1 cellular context compared by ENCODE assay signal in the genomic region with DNA sequence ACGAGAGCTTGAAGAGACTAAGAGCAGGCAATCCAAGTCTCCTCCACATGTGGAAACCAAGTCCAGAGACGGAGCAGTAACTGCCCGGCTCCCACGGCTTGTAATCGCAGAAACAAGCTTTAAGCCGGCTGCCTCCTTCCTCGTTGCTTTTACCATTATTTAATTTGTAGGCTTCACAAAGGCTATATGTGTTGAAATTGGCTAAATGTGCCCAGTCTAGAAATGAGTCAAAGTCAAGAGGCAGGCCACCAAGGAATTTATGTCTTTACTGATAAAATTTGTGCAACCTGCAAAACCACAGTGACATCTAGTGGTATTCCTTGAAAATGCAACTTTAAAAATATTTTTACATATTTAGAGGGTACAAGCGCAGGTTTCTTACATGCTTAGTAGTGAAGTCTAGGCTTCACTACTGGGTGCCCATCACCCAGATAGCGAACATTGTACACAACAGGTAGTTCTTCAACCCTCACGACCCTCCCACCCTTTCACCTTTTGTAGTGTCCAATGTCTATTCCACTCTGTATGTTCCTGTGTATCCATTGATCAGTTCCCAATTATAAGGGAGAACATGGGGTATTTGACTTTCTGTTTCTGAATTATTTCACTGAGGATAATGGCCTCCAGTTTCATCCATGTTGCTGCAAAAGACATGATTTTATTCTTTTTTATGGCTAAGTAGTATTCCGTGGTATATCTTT.
TF ChIP-seq lines count a peak whose summit lies in the region.

No MANE protein-coding gene starts in this region.

TF ChIP-seq in GM23338, 12 proteins besides CTCF, POLR2A, EP300 and RAD21 (continued from another document):
- TF ChIP-seq, protein P1, sequence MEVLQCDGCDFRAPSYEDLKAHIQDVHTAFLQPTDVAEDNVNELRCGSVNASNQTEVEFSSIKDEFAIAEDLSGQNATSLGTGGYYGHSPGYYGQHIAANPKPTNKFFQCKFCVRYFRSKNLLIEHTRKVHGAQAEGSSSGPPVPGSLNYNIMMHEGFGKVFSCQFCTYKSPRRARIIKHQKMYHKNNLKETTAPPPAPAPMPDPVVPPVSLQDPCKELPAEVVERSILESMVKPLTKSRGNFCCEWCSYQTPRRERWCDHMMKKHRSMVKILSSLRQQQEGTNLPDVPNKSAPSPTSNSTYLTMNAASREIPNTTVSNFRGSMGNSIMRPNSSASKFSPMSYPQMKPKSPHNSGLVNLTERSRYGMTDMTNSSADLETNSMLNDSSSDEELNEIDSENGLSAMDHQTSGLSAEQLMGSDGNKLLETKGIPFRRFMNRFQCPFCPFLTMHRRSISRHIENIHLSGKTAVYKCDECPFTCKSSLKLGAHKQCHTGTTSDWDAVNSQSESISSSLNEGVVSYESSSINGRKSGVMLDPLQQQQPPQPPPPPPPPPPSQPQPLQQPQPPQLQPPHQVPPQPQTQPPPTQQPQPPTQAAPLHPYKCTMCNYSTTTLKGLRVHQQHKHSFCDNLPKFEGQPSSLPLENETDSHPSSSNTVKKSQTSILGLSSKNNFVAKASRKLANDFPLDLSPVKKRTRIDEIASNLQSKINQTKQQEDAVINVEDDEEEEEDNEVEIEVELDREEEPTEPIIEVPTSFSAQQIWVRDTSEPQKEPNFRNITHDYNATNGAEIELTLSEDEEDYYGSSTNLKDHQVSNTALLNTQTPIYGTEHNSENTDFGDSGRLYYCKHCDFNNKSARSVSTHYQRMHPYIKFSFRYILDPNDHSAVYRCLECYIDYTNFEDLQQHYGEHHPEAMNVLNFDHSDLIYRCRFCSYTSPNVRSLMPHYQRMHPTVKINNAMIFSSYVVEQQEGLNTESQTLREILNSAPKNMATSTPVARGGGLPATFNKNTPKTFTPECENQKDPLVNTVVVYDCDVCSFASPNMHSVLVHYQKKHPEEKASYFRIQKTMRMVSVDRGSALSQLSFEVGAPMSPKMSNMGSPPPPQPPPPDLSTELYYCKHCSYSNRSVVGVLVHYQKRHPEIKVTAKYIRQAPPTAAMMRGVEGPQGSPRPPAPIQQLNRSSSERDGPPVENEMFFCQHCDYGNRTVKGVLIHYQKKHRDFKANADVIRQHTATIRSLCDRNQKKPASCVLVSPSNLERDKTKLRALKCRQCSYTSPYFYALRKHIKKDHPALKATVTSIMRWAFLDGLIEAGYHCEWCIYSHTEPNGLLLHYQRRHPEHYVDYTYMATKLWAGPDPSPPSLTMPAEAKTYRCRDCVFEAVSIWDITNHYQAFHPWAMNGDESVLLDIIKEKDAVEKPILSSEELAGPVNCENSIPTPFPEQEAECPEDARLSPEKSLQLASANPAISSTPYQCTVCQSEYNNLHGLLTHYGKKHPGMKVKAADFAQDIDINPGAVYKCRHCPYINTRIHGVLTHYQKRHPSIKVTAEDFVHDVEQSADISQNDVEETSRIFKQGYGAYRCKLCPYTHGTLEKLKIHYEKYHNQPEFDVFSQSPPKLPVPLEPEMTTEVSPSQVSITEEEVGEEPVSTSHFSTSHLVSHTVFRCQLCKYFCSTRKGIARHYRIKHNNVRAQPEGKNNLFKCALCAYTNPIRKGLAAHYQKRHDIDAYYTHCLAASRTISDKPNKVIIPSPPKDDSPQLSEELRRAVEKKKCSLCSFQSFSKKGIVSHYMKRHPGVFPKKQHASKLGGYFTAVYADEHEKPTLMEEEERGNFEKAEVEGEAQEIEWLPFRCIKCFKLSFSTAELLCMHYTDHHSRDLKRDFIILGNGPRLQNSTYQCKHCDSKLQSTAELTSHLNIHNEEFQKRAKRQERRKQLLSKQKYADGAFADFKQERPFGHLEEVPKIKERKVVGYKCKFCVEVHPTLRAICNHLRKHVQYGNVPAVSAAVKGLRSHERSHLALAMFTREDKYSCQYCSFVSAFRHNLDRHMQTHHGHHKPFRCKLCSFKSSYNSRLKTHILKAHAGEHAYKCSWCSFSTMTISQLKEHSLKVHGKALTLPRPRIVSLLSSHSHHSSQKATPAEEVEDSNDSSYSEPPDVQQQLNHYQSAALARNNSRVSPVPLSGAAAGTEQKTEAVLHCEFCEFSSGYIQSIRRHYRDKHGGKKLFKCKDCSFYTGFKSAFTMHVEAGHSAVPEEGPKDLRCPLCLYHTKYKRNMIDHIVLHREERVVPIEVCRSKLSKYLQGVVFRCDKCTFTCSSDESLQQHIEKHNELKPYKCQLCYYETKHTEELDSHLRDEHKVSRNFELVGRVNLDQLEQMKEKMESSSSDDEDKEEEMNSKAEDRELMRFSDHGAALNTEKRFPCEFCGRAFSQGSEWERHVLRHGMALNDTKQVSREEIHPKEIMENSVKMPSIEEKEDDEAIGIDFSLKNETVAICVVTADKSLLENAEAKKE (CRISPR knock-in tag; IDR thresholded peaks at IDR 0.05) = no peak
- TF ChIP-seq NANOG (IDR thresholded peaks at IDR 0.05; ENCODE audit: borderline replicate concordance) (no peak), ZNF114 (CRISPR knock-in tag; IDR thresholded peaks at IDR 0.05) (no peak), EZH2phosphoT487 (IDR thresholded peaks at IDR 0.05; ENCODE audit: unreplicated experiment) (no peak)
